In genomic region chr1:248393050-248393449, GRCh38 we compare ENCODE assay signal across 8 cellular contexts. TPM values are rescaled to one million over a fixed set of nuclear protein-coding genes. Genes with fewer than 3 reads are reported as not detected.
"Had no signal": no experiment of that assay in that cellular context is flagged by ENCODE, and none has a peak within 500 bp of the region (broad histone marks: within the 10 kb centered on the region; RNA-seq: fewer than 3 reads in every experiment).

No MANE protein-coding gene starts in this region.

- H3K4me3 Mint-ChIP-seq: GM23338, H9 had no signal

- H3K27ac Mint-ChIP-seq: GM23338, H9 had no signal

- ATAC-seq: GM23338, K562 had no signal

- DNase-seq: H9, HCEC 1CT, IMR-90, KG1 had no signal

- H3K4me1 Mint-ChIP-seq: GM23338, H9 had no signal

RNA-seq across cellular contexts. Expression of gene OR2T1, which starts 9.8 kb away (rescaled TPM):
- total RNA-seq: GM23338, H1, H9, HT-29, IMR-90, K562 had no signal

RNA-seq across cellular contexts. Expression of gene OR2T6, which starts 17.5 kb away (rescaled TPM):
- total RNA-seq: GM23338, H1, H9, HT-29, IMR-90, K562 had no signal

RNA-seq across cellular contexts. Expression of gene OR2T4, which starts 31.6 kb away (rescaled TPM):
- total RNA-seq: GM23338, H1, H9, HT-29, IMR-90, K562 had no signal

RNA-seq across cellular contexts. Expression of gene OR14C36, which starts 44.5 kb away (rescaled TPM):
- total RNA-seq: GM23338, H1, H9, HT-29, IMR-90, K562 had no signal

RNA-seq across cellular contexts. Expression of gene OR2T2, which starts 52.4 kb away (rescaled TPM):
- total RNA-seq: GM23338, H1, H9, HT-29, IMR-90, K562 had no signal
